In genomic region chr21:8233000-8233399, GRCh38 we compare ENCODE assay signal across 7 cellular contexts.
DNase-seq lines count a peak whose midpoint lies in the region; ATAC-seq, FAIRE-seq and TF ChIP-seq lines count a peak whose summit lies in the region.
"Not testable (repeated sequence)": the region's sequence is repeated elsewhere in the genome, so short reads cannot be mapped to it uniquely, and the experiment has no call there.

No MANE protein-coding gene starts in this region.

- not testable (repeated sequence) for TF ChIP-seq CTCF in H9 (conservative IDR thresholded peaks at IDR 0.05); K562 (IDR thresholded peaks at IDR 0.05 in 2 of 3, conservative IDR thresholded peaks at IDR 0.05 in 1 of 3; ENCODE audit: insufficient read depth in 2 of 3, low read depth in 1 of 3, low read length in 3 of 3); endodermal cell (conservative IDR thresholded peaks at IDR 0.05); neural progenitor cell (IDR thresholded peaks at IDR 0.05)

- not testable (repeated sequence) for H3K27me3 ChIP-seq in H9 (ENCODE audit: insufficient read depth, low read length); K562 (ENCODE audit: control insufficient read depth in 2 of 2, insufficient read depth in 2 of 2, low read length in 2 of 2); endodermal cell (ENCODE audit: control insufficient read depth, insufficient read depth, low read length, poor library complexity, severe bottlenecking); neural progenitor cell

- not testable (repeated sequence) for FAIRE-seq in K562 (lab: Jason Lieb, UNC)

- not testable (repeated sequence) for H3F3A ChIP-seq in neural progenitor cell (ENCODE audit: low read depth)

- H2AK5ac ChIP-seq in H9 (ENCODE audit: insufficient read length, low read length): not testable (repeated sequence)

- H2BK120ac ChIP-seq in H9 (ENCODE audit: low read depth, low read length, poor library complexity, severe bottlenecking): not testable (repeated sequence)

- not testable (repeated sequence) for H2BK20ac ChIP-seq in H9 (ENCODE audit: low read depth, low read length, poor library complexity, severe bottlenecking)

- intact Hi-C loops in activated CD4-positive, alpha-beta memory T cell treated with anti-CD3 and anti-CD28 coated beads for 36 hours (cut with micrococcal nuclease); activated T-helper 2 cell treated with anti-CD3 and anti-CD28 coated beads, Interferon-gamma antibody, Interleukin-2, Interleukin-4, amounts not matched to agents 10 μg/mL and 5 μg/mL and 100 μg/mL, durations not matched to agents 14 hours and 24 hours and 36 hours (cut with micrococcal nuclease); K562 (cut with micrococcal nuclease): not testable (repeated sequence)

- WGBS in H9 (ENCODE audit: extremely low coverage, insufficient read length, low lambda C conversion rate): no CpG with 5 or more reads among the region's 1 CpG
- 0% methylated on average over 1 of the region's 1 CpG for WGBS in K562 (ENCODE audit: insufficient coverage, low coverage, missing lambda C conversion rate)
- WGBS in endodermal cell (ENCODE audit: insufficient coverage in 1 of 2, insufficient read length in 1 of 2), 2 experiments: 79 to 88% methylated on average over 1 of the region's 1 CpG

- POLR2A ChIA-PET in activated CD4-positive, alpha-beta memory T cell treated with anti-CD3 and anti-CD28 coated beads for 36 hours (lab: Charles Lee); K562 (lab: Yijun Ruan, JAX): not testable (repeated sequence)

- H3K9me1 ChIP-seq in K562 (ENCODE audit: control insufficient read depth, insufficient read depth, low read length): not testable (repeated sequence)

- not testable (repeated sequence) for H3K23me2 ChIP-seq in H9 (ENCODE audit: insufficient read length, low read depth, low read length, poor library complexity, severe bottlenecking)

- not testable (repeated sequence) for H3K36me3 ChIP-seq in K562 (ENCODE audit: control insufficient read depth, insufficient read depth, low read length); endodermal cell (ENCODE audit: control insufficient read depth, insufficient read depth, low read length); neural progenitor cell

- H3K18ac ChIP-seq in H9 (ENCODE audit: insufficient read length, low read depth, low read length): not testable (repeated sequence)

- peaks cover 17% of the 10 kb centered on the region for H3K27me3 Mint-ChIP-seq in H9 (ENCODE audit: low read depth)
- not testable (repeated sequence) for H3K27me3 Mint-ChIP-seq in activated CD4-positive, alpha-beta memory T cell treated with anti-CD3 and anti-CD28 coated beads for 36 hours; activated T-helper 2 cell treated with anti-CD3 and anti-CD28 coated beads, Interferon-gamma antibody, Interleukin-2, Interleukin-4, amounts not matched to agents 10 μg/mL and 5 μg/mL and 100 μg/mL, durations not matched to agents 14 hours and 24 hours and 36 hours (ENCODE audit: low read depth); endodermal cell (ENCODE audit: insufficient read depth)
- peaks cover 0 to 12% (median 0%) of the 10 kb centered on the region in 3 donors for H3K27me3 Mint-ChIP-seq in naive B cell
- peaks cover 10% of the 10 kb centered on the region for H3K27me3 Mint-ChIP-seq in neural progenitor cell (ENCODE audit: insufficient read depth, low read depth)

- in situ Hi-C loops in K562 (cut with MboI): loop anchor here (5.0 kb wide), 2 partner anchors 179 to 229 kb away; no protein-coding TSS in a partner anchor

- not testable (repeated sequence) for H3K9me3 ChIP-seq in H9 (ENCODE audit: control insufficient read depth, low read depth, low read length); K562 (replicated peaks; ENCODE audit: control insufficient read depth, insufficient read depth, low read depth, low read length); endodermal cell (ENCODE audit: control insufficient read depth, low read length); neural progenitor cell (ENCODE audit: low read depth)

- H2BK12ac ChIP-seq in H9 (ENCODE audit: insufficient read length, low read depth, low read length): not testable (repeated sequence)

- not testable (repeated sequence) for H3K14ac ChIP-seq in H9 (ENCODE audit: insufficient read depth, low read length)

- not testable (repeated sequence) for H3K4ac ChIP-seq in H9 (ENCODE audit: low read depth, low read length)

- not testable (repeated sequence) for TF ChIP-seq POLR2A in K562 (conservative IDR thresholded peaks at IDR 0.05)

- H2BK5ac ChIP-seq in H9 (ENCODE audit: insufficient read length, low read length): not testable (repeated sequence)

- H3K9ac ChIP-seq in H9 (ENCODE audit: extremely low read depth, insufficient read length, low read length); K562 (ENCODE audit: insufficient read depth in 1 of 2, low read depth in 2 of 2, low read length in 2 of 2); endodermal cell (ENCODE audit: extremely low read depth, low read length, poor library complexity, severe bottlenecking); neural progenitor cell: not testable (repeated sequence)

- not testable (repeated sequence) for ATAC-seq in K562; naive B cell (ENCODE audit: low read depth in 2 of 2)

- not testable (repeated sequence) for H4K8ac ChIP-seq in H9 (replicated peaks; ENCODE audit: insufficient read length, low read depth, low read length)

- not testable (repeated sequence) for H3K27ac ChIP-seq in H9 (ENCODE audit: insufficient read length, low read depth, low read length); K562 (ENCODE audit: extremely low read depth, low read depth, low read length); endodermal cell (ENCODE audit: low read depth, low read length); neural progenitor cell

- peak overlapping the region in 1 of 2 experiments; percentile 17; a peak in 2 of 5 replicates for H3K4me3 Mint-ChIP-seq in H9
- H3K4me3 Mint-ChIP-seq in activated CD4-positive, alpha-beta memory T cell treated with anti-CD3 and anti-CD28 coated beads for 36 hours; activated T-helper 2 cell treated with anti-CD3 and anti-CD28 coated beads, Interferon-gamma antibody, Interleukin-2, Interleukin-4, amounts not matched to agents 10 μg/mL and 5 μg/mL and 100 μg/mL, durations not matched to agents 14 hours and 24 hours and 36 hours (ENCODE audit: low read depth); endodermal cell; neural progenitor cell: not testable (repeated sequence)
- H3K4me3 Mint-ChIP-seq in naive B cell: peak overlapping the region in 1 of 8 donors; percentile 2

- not testable (repeated sequence) for H2AFZ ChIP-seq in H9 (ENCODE audit: low read length); K562 (ENCODE audit: low read depth, low read length); neural progenitor cell (replicated peaks)

- not testable (repeated sequence) for H3K56ac ChIP-seq in H9 (ENCODE audit: insufficient read length, low read depth, low read length)

- CTCF ChIA-PET in activated CD4-positive, alpha-beta memory T cell treated with anti-CD3 and anti-CD28 coated beads for 36 hours (lab: Charles Lee); K562 (lab: Yijun Ruan, JAX; ENCODE audit: low intra/inter-chr PET ratio): not testable (repeated sequence)

- not testable (repeated sequence) for TF ChIP-seq RAD21 in K562 (CRISPR knock-in tag; conservative IDR thresholded peaks at IDR 0.05 in 1 of 2, IDR thresholded peaks at IDR 0.05 in 1 of 2)

- H3K79me1 ChIP-seq in H9 (ENCODE audit: insufficient read depth, low read depth, low read length, poor library complexity, severe bottlenecking): not testable (repeated sequence)

- DNase-seq in H9; activated CD4-positive, alpha-beta memory T cell treated with anti-CD3 and anti-CD28 coated beads for 36 hours; K562 (ENCODE audit: extremely low read depth in 1 of 4, low spot score in 3 of 4); endodermal cell; neural progenitor cell (ENCODE audit: low spot score): not testable (repeated sequence)
- DNase-seq in activated T-helper 2 cell treated with anti-CD3 and anti-CD28 coated beads, Interferon-gamma antibody, Interleukin-2, Interleukin-4, amounts not matched to agents 10 μg/mL and 5 μg/mL and 100 μg/mL, durations not matched to agents 14 hours and 24 hours and 36 hours (ENCODE audit: low spot score): peak; percentile 8
- peak; percentile 12 for DNase-seq in naive B cell

- not testable (repeated sequence) for H3K23ac ChIP-seq in H9 (ENCODE audit: insufficient read length, low read depth, low read length)

- not testable (repeated sequence) for H3K4me1 ChIP-seq in H9 (ENCODE audit: insufficient read depth, low read length); K562 (replicated peaks in 1 of 2; ENCODE audit: control insufficient read depth in 2 of 2, insufficient read depth in 2 of 2, low read length in 2 of 2); endodermal cell (ENCODE audit: control insufficient read depth, insufficient read depth, low read length); neural progenitor cell

- not testable (repeated sequence) for H3K36me3 Mint-ChIP-seq in H9 (ENCODE audit: insufficient read depth in 1 of 3, low read depth in 3 of 3); activated CD4-positive, alpha-beta memory T cell treated with anti-CD3 and anti-CD28 coated beads for 36 hours; activated T-helper 2 cell treated with anti-CD3 and anti-CD28 coated beads, Interferon-gamma antibody, Interleukin-2, Interleukin-4, amounts not matched to agents 10 μg/mL and 5 μg/mL and 100 μg/mL, durations not matched to agents 14 hours and 24 hours and 36 hours (ENCODE audit: low read depth); endodermal cell (ENCODE audit: low read depth); neural progenitor cell
- peaks cover 0 to 16% of the 10 kb centered on the region in 2 donors for H3K36me3 Mint-ChIP-seq in naive B cell

- not testable (repeated sequence) for H4K91ac ChIP-seq in H9 (ENCODE audit: insufficient read length, low read depth, low read length)

- H2BK15ac ChIP-seq in H9 (ENCODE audit: low read depth, low read length): not testable (repeated sequence)

- not testable (repeated sequence) for H3K4me3 ChIP-seq in K562; endodermal cell (ENCODE audit: low read length); neural progenitor cell

- H3K4me1 Mint-ChIP-seq in H9; activated CD4-positive, alpha-beta memory T cell treated with anti-CD3 and anti-CD28 coated beads for 36 hours (ENCODE audit: low read depth); activated T-helper 2 cell treated with anti-CD3 and anti-CD28 coated beads, Interferon-gamma antibody, Interleukin-2, Interleukin-4, amounts not matched to agents 10 μg/mL and 5 μg/mL and 100 μg/mL, durations not matched to agents 14 hours and 24 hours and 36 hours (ENCODE audit: low read depth); endodermal cell; naive B cell; neural progenitor cell: not testable (repeated sequence)

- BruUV-seq in K562 (replicated peaks; lab: Mats Ljungman, UMichigan): not testable (repeated sequence)

- H3K79me2 ChIP-seq in H9 (ENCODE audit: insufficient read depth, low read length); K562 (ENCODE audit: control insufficient read depth, insufficient read depth, low read length); neural progenitor cell (ENCODE audit: low read depth): not testable (repeated sequence)

- not testable (repeated sequence) for H3T11ph ChIP-seq in H9 (ENCODE audit: low read length)

- H4K20me1 ChIP-seq in H9 (ENCODE audit: control insufficient read depth, insufficient read depth, insufficient read length); K562 (replicated peaks; ENCODE audit: control insufficient read depth, insufficient read depth, low read length); neural progenitor cell (ENCODE audit: low read depth): not testable (repeated sequence)

- not testable (repeated sequence) for TF ChIP-seq EP300 in K562 (IDR thresholded peaks at IDR 0.05; ENCODE audit: low read length)

- H3K27ac Mint-ChIP-seq in H9: peak overlapping the region; percentile 21 to 66 (median 40); a peak in 6 of 7 replicates
- peak overlapping the region; percentile 5 for H3K27ac Mint-ChIP-seq in activated CD4-positive, alpha-beta memory T cell treated with anti-CD3 and anti-CD28 coated beads for 36 hours
- H3K27ac Mint-ChIP-seq in activated T-helper 2 cell treated with anti-CD3 and anti-CD28 coated beads, Interferon-gamma antibody, Interleukin-2, Interleukin-4, amounts not matched to agents 10 μg/mL and 5 μg/mL and 100 μg/mL, durations not matched to agents 14 hours and 24 hours and 36 hours: not testable (repeated sequence)
- H3K27ac Mint-ChIP-seq in endodermal cell: peak overlapping the region; percentile 69
- peak overlapping the region in 3 of 6 donors; percentile 0 to 27 (median 0) for H3K27ac Mint-ChIP-seq in naive B cell
- H3K27ac Mint-ChIP-seq in neural progenitor cell: peak overlapping the region; percentile 30

- not testable (repeated sequence) for H3K4me2 ChIP-seq in H9 (ENCODE audit: insufficient read depth, insufficient read length, low read length); K562 (ENCODE audit: insufficient read depth, low read length); neural progenitor cell

- peaks cover 13 to 14% of the 10 kb centered on the region in 2 experiments for H3K9me3 Mint-ChIP-seq in H9
- not testable (repeated sequence) for H3K9me3 Mint-ChIP-seq in activated CD4-positive, alpha-beta memory T cell treated with anti-CD3 and anti-CD28 coated beads for 36 hours; activated T-helper 2 cell treated with anti-CD3 and anti-CD28 coated beads, Interferon-gamma antibody, Interleukin-2, Interleukin-4, amounts not matched to agents 10 μg/mL and 5 μg/mL and 100 μg/mL, durations not matched to agents 14 hours and 24 hours and 36 hours
- peaks cover 19% of the 10 kb centered on the region for H3K9me3 Mint-ChIP-seq in endodermal cell
- peaks cover 9 to 16% (median 11%) of the 10 kb centered on the region in 7 donors for H3K9me3 Mint-ChIP-seq in naive B cell
- peaks cover 10% of the 10 kb centered on the region for H3K9me3 Mint-ChIP-seq in neural progenitor cell

- not testable (repeated sequence) for H4K5ac ChIP-seq in H9 (ENCODE audit: insufficient read length, low read depth, low read length)
